ENCODE assay signal across 1 cellular context in the genomic region with DNA sequence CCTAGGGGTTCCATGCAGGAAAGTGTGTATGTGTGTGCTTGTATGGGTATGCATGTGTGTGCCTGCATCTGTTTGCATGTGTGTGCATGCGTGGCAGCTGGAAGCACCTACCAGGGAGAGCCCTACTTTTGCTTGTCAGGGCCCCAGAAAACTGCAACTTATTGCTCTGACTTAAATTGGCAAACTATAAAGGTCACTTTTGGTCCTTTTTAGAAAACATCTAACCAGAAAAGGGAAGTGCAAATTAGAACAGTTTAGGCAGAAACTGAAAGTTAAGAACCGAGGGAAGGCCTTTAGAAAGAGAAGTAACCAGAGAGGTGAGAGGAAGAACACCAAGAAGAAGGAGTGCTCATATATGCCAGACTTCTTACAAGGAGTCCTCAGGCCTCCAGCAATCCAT.
TF ChIP-seq lines count a peak whose summit lies in the region.

No MANE protein-coding gene starts in this region.

TF ChIP-seq in GM23338, 12 proteins besides CTCF, POLR2A, EP300 and RAD21 (continued from another document):
- TF ChIP-seq, protein P1, sequence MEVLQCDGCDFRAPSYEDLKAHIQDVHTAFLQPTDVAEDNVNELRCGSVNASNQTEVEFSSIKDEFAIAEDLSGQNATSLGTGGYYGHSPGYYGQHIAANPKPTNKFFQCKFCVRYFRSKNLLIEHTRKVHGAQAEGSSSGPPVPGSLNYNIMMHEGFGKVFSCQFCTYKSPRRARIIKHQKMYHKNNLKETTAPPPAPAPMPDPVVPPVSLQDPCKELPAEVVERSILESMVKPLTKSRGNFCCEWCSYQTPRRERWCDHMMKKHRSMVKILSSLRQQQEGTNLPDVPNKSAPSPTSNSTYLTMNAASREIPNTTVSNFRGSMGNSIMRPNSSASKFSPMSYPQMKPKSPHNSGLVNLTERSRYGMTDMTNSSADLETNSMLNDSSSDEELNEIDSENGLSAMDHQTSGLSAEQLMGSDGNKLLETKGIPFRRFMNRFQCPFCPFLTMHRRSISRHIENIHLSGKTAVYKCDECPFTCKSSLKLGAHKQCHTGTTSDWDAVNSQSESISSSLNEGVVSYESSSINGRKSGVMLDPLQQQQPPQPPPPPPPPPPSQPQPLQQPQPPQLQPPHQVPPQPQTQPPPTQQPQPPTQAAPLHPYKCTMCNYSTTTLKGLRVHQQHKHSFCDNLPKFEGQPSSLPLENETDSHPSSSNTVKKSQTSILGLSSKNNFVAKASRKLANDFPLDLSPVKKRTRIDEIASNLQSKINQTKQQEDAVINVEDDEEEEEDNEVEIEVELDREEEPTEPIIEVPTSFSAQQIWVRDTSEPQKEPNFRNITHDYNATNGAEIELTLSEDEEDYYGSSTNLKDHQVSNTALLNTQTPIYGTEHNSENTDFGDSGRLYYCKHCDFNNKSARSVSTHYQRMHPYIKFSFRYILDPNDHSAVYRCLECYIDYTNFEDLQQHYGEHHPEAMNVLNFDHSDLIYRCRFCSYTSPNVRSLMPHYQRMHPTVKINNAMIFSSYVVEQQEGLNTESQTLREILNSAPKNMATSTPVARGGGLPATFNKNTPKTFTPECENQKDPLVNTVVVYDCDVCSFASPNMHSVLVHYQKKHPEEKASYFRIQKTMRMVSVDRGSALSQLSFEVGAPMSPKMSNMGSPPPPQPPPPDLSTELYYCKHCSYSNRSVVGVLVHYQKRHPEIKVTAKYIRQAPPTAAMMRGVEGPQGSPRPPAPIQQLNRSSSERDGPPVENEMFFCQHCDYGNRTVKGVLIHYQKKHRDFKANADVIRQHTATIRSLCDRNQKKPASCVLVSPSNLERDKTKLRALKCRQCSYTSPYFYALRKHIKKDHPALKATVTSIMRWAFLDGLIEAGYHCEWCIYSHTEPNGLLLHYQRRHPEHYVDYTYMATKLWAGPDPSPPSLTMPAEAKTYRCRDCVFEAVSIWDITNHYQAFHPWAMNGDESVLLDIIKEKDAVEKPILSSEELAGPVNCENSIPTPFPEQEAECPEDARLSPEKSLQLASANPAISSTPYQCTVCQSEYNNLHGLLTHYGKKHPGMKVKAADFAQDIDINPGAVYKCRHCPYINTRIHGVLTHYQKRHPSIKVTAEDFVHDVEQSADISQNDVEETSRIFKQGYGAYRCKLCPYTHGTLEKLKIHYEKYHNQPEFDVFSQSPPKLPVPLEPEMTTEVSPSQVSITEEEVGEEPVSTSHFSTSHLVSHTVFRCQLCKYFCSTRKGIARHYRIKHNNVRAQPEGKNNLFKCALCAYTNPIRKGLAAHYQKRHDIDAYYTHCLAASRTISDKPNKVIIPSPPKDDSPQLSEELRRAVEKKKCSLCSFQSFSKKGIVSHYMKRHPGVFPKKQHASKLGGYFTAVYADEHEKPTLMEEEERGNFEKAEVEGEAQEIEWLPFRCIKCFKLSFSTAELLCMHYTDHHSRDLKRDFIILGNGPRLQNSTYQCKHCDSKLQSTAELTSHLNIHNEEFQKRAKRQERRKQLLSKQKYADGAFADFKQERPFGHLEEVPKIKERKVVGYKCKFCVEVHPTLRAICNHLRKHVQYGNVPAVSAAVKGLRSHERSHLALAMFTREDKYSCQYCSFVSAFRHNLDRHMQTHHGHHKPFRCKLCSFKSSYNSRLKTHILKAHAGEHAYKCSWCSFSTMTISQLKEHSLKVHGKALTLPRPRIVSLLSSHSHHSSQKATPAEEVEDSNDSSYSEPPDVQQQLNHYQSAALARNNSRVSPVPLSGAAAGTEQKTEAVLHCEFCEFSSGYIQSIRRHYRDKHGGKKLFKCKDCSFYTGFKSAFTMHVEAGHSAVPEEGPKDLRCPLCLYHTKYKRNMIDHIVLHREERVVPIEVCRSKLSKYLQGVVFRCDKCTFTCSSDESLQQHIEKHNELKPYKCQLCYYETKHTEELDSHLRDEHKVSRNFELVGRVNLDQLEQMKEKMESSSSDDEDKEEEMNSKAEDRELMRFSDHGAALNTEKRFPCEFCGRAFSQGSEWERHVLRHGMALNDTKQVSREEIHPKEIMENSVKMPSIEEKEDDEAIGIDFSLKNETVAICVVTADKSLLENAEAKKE (CRISPR knock-in tag; IDR thresholded peaks at IDR 0.05) = no peak
- no peak for TF ChIP-seq JUNB (IDR thresholded peaks at IDR 0.05; ENCODE audit: unreplicated experiment)
- TF ChIP-seq ZNF331 (CRISPR knock-in tag; IDR thresholded peaks at IDR 0.05; ENCODE audit: low read depth) = no peak
- TF ChIP-seq ZNF114 (CRISPR knock-in tag; IDR thresholded peaks at IDR 0.05) = no peak
- TF ChIP-seq, protein P2, sequence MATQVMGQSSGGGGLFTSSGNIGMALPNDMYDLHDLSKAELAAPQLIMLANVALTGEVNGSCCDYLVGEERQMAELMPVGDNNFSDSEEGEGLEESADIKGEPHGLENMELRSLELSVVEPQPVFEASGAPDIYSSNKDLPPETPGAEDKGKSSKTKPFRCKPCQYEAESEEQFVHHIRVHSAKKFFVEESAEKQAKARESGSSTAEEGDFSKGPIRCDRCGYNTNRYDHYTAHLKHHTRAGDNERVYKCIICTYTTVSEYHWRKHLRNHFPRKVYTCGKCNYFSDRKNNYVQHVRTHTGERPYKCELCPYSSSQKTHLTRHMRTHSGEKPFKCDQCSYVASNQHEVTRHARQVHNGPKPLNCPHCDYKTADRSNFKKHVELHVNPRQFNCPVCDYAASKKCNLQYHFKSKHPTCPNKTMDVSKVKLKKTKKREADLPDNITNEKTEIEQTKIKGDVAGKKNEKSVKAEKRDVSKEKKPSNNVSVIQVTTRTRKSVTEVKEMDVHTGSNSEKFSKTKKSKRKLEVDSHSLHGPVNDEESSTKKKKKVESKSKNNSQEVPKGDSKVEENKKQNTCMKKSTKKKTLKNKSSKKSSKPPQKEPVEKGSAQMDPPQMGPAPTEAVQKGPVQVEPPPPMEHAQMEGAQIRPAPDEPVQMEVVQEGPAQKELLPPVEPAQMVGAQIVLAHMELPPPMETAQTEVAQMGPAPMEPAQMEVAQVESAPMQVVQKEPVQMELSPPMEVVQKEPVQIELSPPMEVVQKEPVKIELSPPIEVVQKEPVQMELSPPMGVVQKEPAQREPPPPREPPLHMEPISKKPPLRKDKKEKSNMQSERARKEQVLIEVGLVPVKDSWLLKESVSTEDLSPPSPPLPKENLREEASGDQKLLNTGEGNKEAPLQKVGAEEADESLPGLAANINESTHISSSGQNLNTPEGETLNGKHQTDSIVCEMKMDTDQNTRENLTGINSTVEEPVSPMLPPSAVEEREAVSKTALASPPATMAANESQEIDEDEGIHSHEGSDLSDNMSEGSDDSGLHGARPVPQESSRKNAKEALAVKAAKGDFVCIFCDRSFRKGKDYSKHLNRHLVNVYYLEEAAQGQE (IDR thresholded peaks at IDR 0.05; ENCODE audit: unreplicated experiment) = no peak
